ENCODE assay signal across 1 cellular context in the genomic region with DNA sequence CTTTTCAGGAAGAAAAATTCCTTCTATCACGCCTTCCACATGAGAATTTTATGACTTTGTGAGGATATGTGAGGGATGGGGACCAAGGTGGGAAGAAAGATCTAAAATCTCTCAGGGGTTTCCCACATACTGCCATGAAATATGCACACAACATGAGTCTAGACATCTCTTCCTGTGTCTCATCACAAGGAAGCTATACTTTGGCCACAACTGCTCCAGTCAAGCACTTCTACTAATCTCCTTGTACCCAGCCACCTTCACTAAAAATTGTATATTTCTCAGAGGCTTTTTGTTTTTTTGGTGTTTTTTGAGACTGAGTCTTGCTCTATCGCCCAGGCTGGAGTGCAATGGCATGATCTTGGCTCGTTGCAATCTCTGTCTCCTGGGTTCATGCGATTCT.
TF ChIP-seq lines count a peak whose summit lies in the region.

No MANE protein-coding gene starts in this region.

TF ChIP-seq in HepG2, 621 proteins besides CTCF, POLR2A, EP300 and RAD21:
- TF ChIP-seq SSRP1 (CRISPR knock-in tag; IDR thresholded peaks at IDR 0.05) (no peak), ZNF432 (CRISPR knock-in tag; IDR thresholded peaks at IDR 0.05; ENCODE audit: borderline replicate concordance) (no peak), TRIM24 (CRISPR knock-in tag; IDR thresholded peaks at IDR 0.05) (no peak), HDAC2 (CRISPR knock-in tag; IDR thresholded peaks at IDR 0.05) (no peak), ZNF644 (CRISPR knock-in tag; IDR thresholded peaks at IDR 0.05; ENCODE audit: low read depth) (no peak), ZMYM3 (CRISPR knock-in tag; IDR thresholded peaks at IDR 0.05) (no peak), CBFB (CRISPR knock-in tag; IDR thresholded peaks at IDR 0.05) (no peak), ZNF616 (CRISPR knock-in tag; IDR thresholded peaks at IDR 0.05; ENCODE audit: low read depth) (no peak), ZFP36 (IDR thresholded peaks at IDR 0.05; ENCODE audit: borderline replicate concordance, low read depth, low read length, partially characterized antibody) (no peak)
- TF ChIP-seq, protein P1, sequence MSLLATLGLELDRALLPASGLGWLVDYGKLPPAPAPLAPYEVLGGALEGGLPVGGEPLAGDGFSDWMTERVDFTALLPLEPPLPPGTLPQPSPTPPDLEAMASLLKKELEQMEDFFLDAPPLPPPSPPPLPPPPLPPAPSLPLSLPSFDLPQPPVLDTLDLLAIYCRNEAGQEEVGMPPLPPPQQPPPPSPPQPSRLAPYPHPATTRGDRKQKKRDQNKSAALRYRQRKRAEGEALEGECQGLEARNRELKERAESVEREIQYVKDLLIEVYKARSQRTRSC (CRISPR knock-in tag; IDR thresholded peaks at IDR 0.05; ENCODE audit: low read depth): no peak
TF ChIP-seq in HepG2: peak in this region for 0.
